26 cellular contexts compared by ENCODE assay signal in the genomic region with DNA sequence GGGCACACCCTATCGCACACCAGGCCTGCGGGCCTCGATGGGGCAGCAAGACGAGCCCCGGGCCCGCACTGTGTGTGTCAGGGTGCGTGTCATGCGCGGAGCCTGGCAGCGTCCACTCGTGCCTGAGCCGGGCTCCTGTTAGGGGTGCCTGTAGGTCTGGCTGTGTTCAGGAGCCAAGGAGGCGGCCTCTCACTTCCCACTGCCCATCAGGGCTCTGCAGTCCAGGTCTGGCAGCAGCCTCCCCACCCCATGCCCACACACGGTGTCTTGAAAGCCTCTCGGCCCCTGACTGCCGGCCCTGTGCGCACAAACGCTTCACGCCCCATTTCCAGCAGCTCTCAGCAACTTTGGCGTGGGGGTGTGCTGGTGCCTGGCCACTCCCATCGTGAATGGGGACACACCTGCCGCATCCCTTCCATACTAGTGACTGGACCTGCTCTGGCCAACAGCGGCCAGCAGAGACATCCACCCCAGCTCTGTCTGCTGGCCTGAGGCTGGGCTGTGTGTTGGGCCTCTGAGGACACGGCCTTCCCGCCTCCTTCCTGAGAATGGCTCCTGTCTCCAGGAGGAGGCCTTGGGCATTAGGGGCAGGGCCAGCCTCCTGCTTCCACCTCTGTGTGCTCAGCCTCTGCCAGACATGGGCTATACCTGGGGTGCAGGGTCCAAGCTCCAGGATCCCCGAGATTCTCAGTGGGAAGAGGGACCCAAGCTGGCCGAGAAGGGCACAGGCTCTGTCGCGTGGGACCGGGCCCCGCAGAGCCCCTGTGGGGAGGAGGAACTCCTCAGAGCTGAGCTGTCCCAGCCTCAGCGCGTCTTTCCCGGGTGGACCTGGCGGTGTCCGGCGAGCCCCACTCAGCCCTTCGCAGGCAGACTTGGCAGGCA. TPM values are rescaled to one million over a fixed set of nuclear protein-coding genes. Genes with fewer than 3 reads are reported as not detected.
DNase-seq lines count a peak whose midpoint lies in the region; ATAC-seq, FAIRE-seq and TF ChIP-seq lines count a peak whose summit lies in the region.
"Had no signal": no experiment of that assay in that cellular context is flagged by ENCODE, and none has a peak within 500 bp of the region (broad histone marks: within the 10 kb centered on the region; RNA-seq: fewer than 3 reads in every experiment).

No MANE protein-coding gene starts in this region.

- FAIRE-seq in GM12892 (lab: Jason Lieb, UNC) (no peak), pancreas (lab: Jason Lieb, UNC) (no peak)
- FAIRE-seq: D721Med, GM12878 had no signal

- no peak overlapping the region for H3K27ac ChIP-seq in pancreas
- H3K27ac ChIP-seq: body of pancreas, colonic mucosa, SK-N-MC had no signal

- ATAC-seq in pancreas = no peak
- ATAC-seq in HG03521 (IDR thresholded peaks at IDR 0.05; ENCODE audit: unreplicated experiment) = no peak
- ATAC-seq: body of pancreas, GM12878 had no signal

- H3K4me1 ChIP-seq in pancreas = peaks cover 12 to 15% (median 12%) of the 10 kb centered on the region in 3 donors
- H3K4me1 ChIP-seq: colonic mucosa had no signal

- H3K4me3 ChIP-seq in pancreas = no peak overlapping the region
- H3K4me3 ChIP-seq: body of pancreas, colonic mucosa, GM12878, SK-N-MC had no signal

- no peaks in the 10 kb centered on the region for H3K9me3 ChIP-seq in pancreas
- H3K9me3 ChIP-seq: body of pancreas, colonic mucosa had no signal

- TF ChIP-seq CTCF in pancreas (IDR thresholded peaks at IDR 0.05) = no peak

- DNase-seq in D341Med (ENCODE audit: low spot score) (peak; percentile 5), GM12892 (ENCODE audit: insufficient read length) (peak; percentile 6), cardiac septum (ENCODE audit: low spot score) (peak; percentile 74), pancreas (peak in 4 of 6 donors; percentile 6 to 69 (median 32)), AG20443 (ENCODE audit: low spot score) (no peak), T-helper 1 cell (no peak), NK-92 (lab: John Stamatoyannopoulos, UW; ENCODE audit: unreplicated experiment) (no peak)
- DNase-seq: activated CD4-positive, CD25-positive, alpha-beta regulatory T cell treated with anti-CD3 and anti-CD28 coated beads, Interleukin-2, amount 50 U/mL, for 72 hours; activated naive CD4-positive, alpha-beta T cell treated with anti-CD3 and anti-CD28 coated beads, Interleukin-2, amount 50 U/mL, for 16 hours; AML-193; colonic mucosa; GF-D8; hippocampal formation; NCI-H1092 treated with DMSO at 0.1 percent for 48 hours; NCI-H526 treated with DMSO at 0.1 percent for 48 hours; OCI-M1; stimulated activated CD4-positive, alpha-beta T cell treated with anti-CD3 and anti-CD28 coated beads, Interleukin-4, amount 100 ng/mL, for 24 hours; T1000 had no signal

- H3K36me3 ChIP-seq in pancreas = no peaks in the 10 kb centered on the region
- H3K36me3 ChIP-seq: colonic mucosa had no signal

- 84 to 93% methylated on average over 37 to 38 of the region's 38 CpGs for WGBS in pancreas, 2 donors

- TF ChIP-seq POLR2A in GM12892 (IDR thresholded peaks at IDR 0.05; ENCODE audit: low read depth, low read length) = no peak

- intact Hi-C loops in cardiac septum (cut with DNase I) (no loop called here), pancreas (cut with DNase I) (no loop called here)

- no peaks in the 10 kb centered on the region for H3K27me3 ChIP-seq in pancreas
- H3K27me3 ChIP-seq: body of pancreas, colonic mucosa had no signal

RNA-seq across cellular contexts. Expression of a gene that starts 41.8 kb away (rescaled TPM):
- not detected for polyA plus RNA-seq in GM12892 (2012; ENCODE audit: missing spikeins)
- total RNA-seq in cardiac septum (not detected), pancreas (not detected)
- not detected for polyA plus RNA-seq in pancreas
- total RNA-seq: body of pancreas, colonic mucosa, GM12878, kidney epithelial cell, mucosa of gallbladder, skeletal muscle tissue had no signal
- polyA plus RNA-seq: GM12878 had no signal

Comparison
In these comparisons a context has a peak if more than half of its experiments do, and no peak if none do; other contexts are left out.
1. DNase-seq: peak in D341Med (single experiment), GM12892 (single experiment), cardiac septum (single experiment) and pancreas (4 of 6); none in AG20443 (single experiment), T-helper 1 cell (0 of 5) and NK-92 (single experiment).